ENCODE assay signal across 10 cellular contexts in genomic region chr1:199859525-199859924, GRCh38.
DNase-seq lines count a peak whose midpoint lies in the region; ATAC-seq and TF ChIP-seq lines count a peak whose summit lies in the region.
"Had no signal": no experiment of that assay in that cellular context is flagged by ENCODE, and none has a peak within 500 bp of the region (broad histone marks: within the 10 kb centered on the region; RNA-seq: fewer than 3 reads in every experiment).

No MANE protein-coding gene starts in this region.

- peak; percentile 12 for DNase-seq in 8988T
- DNase-seq in HFFc6 = peak; percentile 77
- DNase-seq in SJSA1 (ENCODE audit: low read depth in 1 of 2, low spot score in 2 of 2) = peak in 1 of 2 experiments; percentile 36
- DNase-seq in glomerular endothelial cell (ENCODE audit: extremely low read depth, low read depth, low spot score) = peak; percentile 96
- DNase-seq in CD8-positive, alpha-beta T cell = no peak
- DNase-seq in activated CD8-positive, alpha-beta memory T cell treated with anti-CD3 and anti-CD28 coated beads, Interleukin-2, amount 10 ng/mL, durations not matched to agents 7 days and 5 days = no peak
- DNase-seq in posterior vena cava (ENCODE audit: low spot score) = no peak
- DNase-seq: aorta had no signal

- peaks cover 69% of the 10 kb centered on the region for H3K4me1 Mint-ChIP-seq in HFFc6 (ENCODE audit: low read depth)
- H3K4me1 Mint-ChIP-seq in CD8-positive, alpha-beta T cell (ENCODE audit: low read depth) = peaks cover 4% of the 10 kb centered on the region
- H3K4me1 Mint-ChIP-seq in activated CD8-positive, alpha-beta memory T cell treated with anti-CD3 and anti-CD28 coated beads, Interleukin-2, amount 10 ng/mL, durations not matched to agents 7 days and 5 days = peaks cover 1% of the 10 kb centered on the region

- H3K9me3 Mint-ChIP-seq in HFFc6 = no peaks in the 10 kb centered on the region
- H3K9me3 Mint-ChIP-seq in CD8-positive, alpha-beta T cell = no peaks in the 10 kb centered on the region
- H3K9me3 Mint-ChIP-seq in activated CD8-positive, alpha-beta memory T cell treated with anti-CD3 and anti-CD28 coated beads, Interleukin-2, amount 10 ng/mL, durations not matched to agents 7 days and 5 days (ENCODE audit: low read depth) = no peaks in the 10 kb centered on the region

- peak overlapping the region; percentile 61 for H3K4me3 Mint-ChIP-seq in HFFc6
- no peak overlapping the region for H3K4me3 Mint-ChIP-seq in CD8-positive, alpha-beta T cell
- no peak overlapping the region for H3K4me3 Mint-ChIP-seq in activated CD8-positive, alpha-beta memory T cell treated with anti-CD3 and anti-CD28 coated beads, Interleukin-2, amount 10 ng/mL, durations not matched to agents 7 days and 5 days

- peak overlapping the region; percentile 55 for H3K27ac ChIP-seq in SJSA1
- H3K27ac ChIP-seq in CD8-positive, alpha-beta T cell (ENCODE audit: low read depth, low read length) = no peak overlapping the region

- no peak for ATAC-seq in CD8-positive, alpha-beta T cell
- ATAC-seq in activated CD8-positive, alpha-beta memory T cell treated with anti-CD3 and anti-CD28 coated beads, Interleukin-2, amount 10 ng/mL, durations not matched to agents 7 days and 5 days = no peak
- no peak for ATAC-seq in GM21367 (IDR thresholded peaks at IDR 0.05; ENCODE audit: unreplicated experiment)

- peaks cover 5% of the 10 kb centered on the region; the same call in 1 of the 2 replicates for H3K36me3 Mint-ChIP-seq in HFFc6 (ENCODE audit: low read depth)
- no peaks in the 10 kb centered on the region for H3K36me3 Mint-ChIP-seq in CD8-positive, alpha-beta T cell
- H3K36me3 Mint-ChIP-seq in activated CD8-positive, alpha-beta memory T cell treated with anti-CD3 and anti-CD28 coated beads, Interleukin-2, amount 10 ng/mL, durations not matched to agents 7 days and 5 days = no peaks in the 10 kb centered on the region

- H3K9me3 ChIP-seq in SJSA1 (replicated peaks) = no peaks in the 10 kb centered on the region
- no peaks in the 10 kb centered on the region for H3K9me3 ChIP-seq in CD8-positive, alpha-beta T cell (ENCODE audit: low read length)
- H3K9me3 ChIP-seq: HAP-1 had no signal

- POLR2A ChIA-PET in CD8-positive, alpha-beta T cell (lab: Charles Lee) = interaction anchor here (0.6 kb wide), 1 partner anchor 451 kb away, joined by 3 read pairs; no protein-coding TSS in a partner anchor

- H3K4me1 ChIP-seq in SJSA1 (replicated peaks) = peaks cover 29% of the 10 kb centered on the region
- H3K4me1 ChIP-seq in CD8-positive, alpha-beta T cell (ENCODE audit: insufficient read depth, low read length) = no peaks in the 10 kb centered on the region

- H3K36me3 ChIP-seq in SJSA1 = no peaks in the 10 kb centered on the region
- no peaks in the 10 kb centered on the region for H3K36me3 ChIP-seq in CD8-positive, alpha-beta T cell (ENCODE audit: insufficient read depth, low read length)
- H3K36me3 ChIP-seq: HAP-1 had no signal

- no peaks in the 10 kb centered on the region; the same call in 1 of the 2 replicates for H3K27me3 Mint-ChIP-seq in HFFc6 (ENCODE audit: insufficient read depth)
- peaks cover 2% of the 10 kb centered on the region for H3K27me3 Mint-ChIP-seq in CD8-positive, alpha-beta T cell (ENCODE audit: low read depth)
- H3K27me3 Mint-ChIP-seq in activated CD8-positive, alpha-beta memory T cell treated with anti-CD3 and anti-CD28 coated beads, Interleukin-2, amount 10 ng/mL, durations not matched to agents 7 days and 5 days = peaks cover 10% of the 10 kb centered on the region

- H3K27ac Mint-ChIP-seq in HFFc6 = peak overlapping the region; percentile 91
- no peak overlapping the region for H3K27ac Mint-ChIP-seq in CD8-positive, alpha-beta T cell
- H3K27ac Mint-ChIP-seq in activated CD8-positive, alpha-beta memory T cell treated with anti-CD3 and anti-CD28 coated beads, Interleukin-2, amount 10 ng/mL, durations not matched to agents 7 days and 5 days = no peak overlapping the region

- no peak overlapping the region for H3K4me3 ChIP-seq in SJSA1
- H3K4me3 ChIP-seq in CD8-positive, alpha-beta T cell (ENCODE audit: low read depth, low read length) = no peak overlapping the region
- H3K4me3 ChIP-seq: HAP-1 had no signal

- no peaks in the 10 kb centered on the region for H3K27me3 ChIP-seq in SJSA1 (replicated peaks)
- H3K27me3 ChIP-seq in CD8-positive, alpha-beta T cell (ENCODE audit: insufficient read depth, low read length) = no peaks in the 10 kb centered on the region

- TF ChIP-seq CTCF in HFFc6 (IDR thresholded peaks at IDR 0.05) = no peak
- no peak for TF ChIP-seq CTCF in CD8-positive, alpha-beta T cell (IDR thresholded peaks at IDR 0.05)

- CTCF ChIA-PET in CD8-positive, alpha-beta T cell (lab: Charles Lee) = no interaction called here
- CTCF ChIA-PET in activated CD8-positive, alpha-beta memory T cell treated with anti-CD3 and anti-CD28 coated beads, Interleukin-2, amount 10 ng/mL, durations not matched to agents 7 days and 5 days (lab: Charles Lee) = no interaction called here

- intact Hi-C loops in CD8-positive, alpha-beta T cell (cut with DNase I, micrococcal nuclease) = no loop called here
- intact Hi-C loops in posterior vena cava (cut with DNase I) = no loop called here

Comparison
In these comparisons a context has a peak if more than half of its experiments do, and no peak if none do; other contexts are left out.
1. DNase-seq: peak in 8988T (single experiment), HFFc6 (single experiment) and glomerular endothelial cell (single experiment); none in CD8-positive, alpha-beta T cell (0 of 7), activated CD8-positive, alpha-beta memory T cell treated with anti-CD3 and anti-CD28 coated beads, Interleukin-2, amount 10 ng/mL, durations not matched to agents 7 days and 5 days (single experiment) and posterior vena cava (single experiment).